26 cellular contexts compared by ENCODE assay signal in genomic region chr6:127857051-127857637, GRCh38. TPM values are rescaled to one million over a fixed set of nuclear protein-coding genes. Genes with fewer than 3 reads are reported as not detected.
A peak's percentile ranks its signal among the peaks of the same experiment; 100 is the strongest.
DNase-seq lines count a peak whose midpoint lies in the region; ATAC-seq and TF ChIP-seq lines count a peak whose summit lies in the region.
"Had no signal": no experiment of that assay in that cellular context is flagged by ENCODE, and none has a peak within 500 bp of the region (broad histone marks: within the 10 kb centered on the region; RNA-seq: fewer than 3 reads in every experiment).

No MANE protein-coding gene starts in this region.

- H3K4ac ChIP-seq in mesendoderm (ENCODE audit: low read depth, low read length), result no peak overlapping the region

- peaks cover 8% of the 10 kb centered on the region; the same call in 1 of the 2 replicates for H3K4me1 ChIP-seq in GM23338 (ENCODE audit: insufficient read depth)
- no peaks in the 10 kb centered on the region for H3K4me1 ChIP-seq in mesendoderm (ENCODE audit: control insufficient read depth, low read depth, low read length)
- no peaks in the 10 kb centered on the region for H3K4me1 ChIP-seq in smooth muscle cell (ENCODE audit: low read depth)
- H3K4me1 ChIP-seq in testis, result no peaks in the 10 kb centered on the region
- H3K4me1 ChIP-seq: esophagus squamous epithelium, heart right ventricle, psoas muscle, transverse colon had no signal

- no peaks in the 10 kb centered on the region for H3K36me3 Mint-ChIP-seq in GM23338 (ENCODE audit: low read depth)
- peaks cover 41% of the 10 kb centered on the region for H3K36me3 Mint-ChIP-seq in activated CD8-positive, alpha-beta T cell treated with anti-CD3 and anti-CD28 coated beads for 36 hours (ENCODE audit: low read depth)

- no peaks in the 10 kb centered on the region for H3K79me1 ChIP-seq in mesendoderm (ENCODE audit: low read length)

- H3K27me3 ChIP-seq in GM23338 (ENCODE audit: insufficient read depth) (no peaks in the 10 kb centered on the region), mesendoderm (ENCODE audit: insufficient read depth, low read length, poor library complexity) (no peaks in the 10 kb centered on the region), smooth muscle cell (ENCODE audit: low read depth) (no peaks in the 10 kb centered on the region), testis (no peaks in the 10 kb centered on the region)
- H3K27me3 ChIP-seq: BLaER1 treated with 17β-estradiol and CSF1 and Interleukin-3, amounts not matched to agents 10 nM and 100 nM; cardiac muscle cell; esophagus squamous epithelium; heart right ventricle; spleen; transverse colon had no signal

- intact Hi-C loops in activated CD8-positive, alpha-beta T cell treated with anti-CD3 and anti-CD28 coated beads for 36 hours (cut with micrococcal nuclease), result loop anchor here (5.0 to 10.0 kb wide), 3 partner anchors 120 to 468 kb away; no protein-coding TSS in a partner anchor
- intact Hi-C loops in testis (cut with DNase I; ENCODE audit: low total_unique reads), result no loop called here

- no peak overlapping the region for H3K4me3 Mint-ChIP-seq in GM23338
- no peak overlapping the region for H3K4me3 Mint-ChIP-seq in activated CD8-positive, alpha-beta T cell treated with anti-CD3 and anti-CD28 coated beads for 36 hours
- H3K4me3 Mint-ChIP-seq: nephron had no signal

- CTCF ChIA-PET in activated CD8-positive, alpha-beta T cell treated with anti-CD3 and anti-CD28 coated beads for 36 hours (lab: Charles Lee), result interaction anchor here (2.7 kb wide), 1 partner anchor 12 kb away, joined by 11 read pairs; no protein-coding TSS in a partner anchor

- no peak for TF ChIP-seq CTCF in GM23338 (conservative IDR thresholded peaks at IDR 0.05; ENCODE audit: low read depth in 2 of 2)
- no peak for TF ChIP-seq CTCF in activated CD8-positive, alpha-beta T cell treated with anti-CD3 and anti-CD28 coated beads for 36 hours (IDR thresholded peaks at IDR 0.05)
- no peak for TF ChIP-seq CTCF in smooth muscle cell (IDR thresholded peaks at IDR 0.05; ENCODE audit: borderline replicate concordance, insufficient read depth, poor library complexity, severe bottlenecking)
- TF ChIP-seq CTCF in testis (IDR thresholded peaks at IDR 0.05), result no peak

- H3K79me2 ChIP-seq in GM23338 (replicated peaks; ENCODE audit: insufficient read depth) (no peaks in the 10 kb centered on the region), mesendoderm (ENCODE audit: control insufficient read depth, insufficient read depth, low read length) (no peaks in the 10 kb centered on the region), smooth muscle cell (ENCODE audit: low read depth) (no peaks in the 10 kb centered on the region)

- H3K9me2 ChIP-seq in GM23338 (ENCODE audit: insufficient read depth), result no peaks in the 10 kb centered on the region

- DNase-seq in SKM-1 treated with dmso at 0.1 percent for 144 hours (lab: John Stamatoyannopoulos, UW; ENCODE audit: unreplicated experiment) (peak; percentile 16), SKM-1 (lab: John Stamatoyannopoulos, UW; ENCODE audit: unreplicated experiment) (no peak), GM23338 (ENCODE audit: low spot score) (no peak), mesendoderm (peak; percentile 19), smooth muscle cell (lab: John Stamatoyannopoulos, UW; ENCODE audit: unreplicated experiment) (no peak), NCI-H128 (lab: John Stamatoyannopoulos, UW; ENCODE audit: unreplicated experiment) (no peak), testis (no peak)
- DNase-seq in activated CD8-positive, alpha-beta T cell treated with anti-CD3 and anti-CD28 coated beads for 36 hours, result no peak
- DNase-seq: 8988T, DMS153, esophagus squamous epithelium, H7, heart right ventricle, Karpas-422, mammary epithelial cell, NCI-H1436, NCI-H2227 treated with DMSO at 0.1 percent for 48 hours, psoas muscle, RPMI8226, spleen, transverse colon, WERI-Rb-1 had no signal

- no peak overlapping the region for H2BK5ac ChIP-seq in mesendoderm (ENCODE audit: low read length)

- H3K23ac ChIP-seq in mesendoderm (ENCODE audit: low read length), result no peak overlapping the region

- no peak for TF ChIP-seq POLR2A in testis (IDR thresholded peaks at IDR 0.05)

- no peaks in the 10 kb centered on the region for H4K20me1 ChIP-seq in GM23338 (replicated peaks; ENCODE audit: insufficient read depth)
- no peaks in the 10 kb centered on the region for H4K20me1 ChIP-seq in smooth muscle cell (ENCODE audit: low read depth)
- H4K20me1 ChIP-seq: BLaER1 treated with 17β-estradiol and CSF1 and Interleukin-3, amounts not matched to agents 10 nM and 100 nM had no signal

- no CpG with 5 or more reads among the region's 1 CpG for WGBS in mesendoderm (ENCODE audit: extremely low coverage, insufficient coverage, low lambda C conversion rate)
- 86% methylated on average over 1 of the region's 1 CpG for WGBS in smooth muscle cell (ENCODE audit: low lambda C conversion rate)
- 74 to 76% methylated on average over 1 of the region's 1 CpG for WGBS in testis, 2 donors

- no peak overlapping the region for H2BK120ac ChIP-seq in mesendoderm (ENCODE audit: low read depth, low read length)

- peaks cover 2% of the 10 kb centered on the region for H3K27me3 Mint-ChIP-seq in GM23338 (ENCODE audit: insufficient read depth, low read depth, poor library complexity)
- H3K27me3 Mint-ChIP-seq in activated CD8-positive, alpha-beta T cell treated with anti-CD3 and anti-CD28 coated beads for 36 hours, result no peaks in the 10 kb centered on the region

- no peak overlapping the region for H4K8ac ChIP-seq in mesendoderm (ENCODE audit: low read depth, low read length)

- H2AFZ ChIP-seq in GM23338, result peak overlapping the region; percentile 40; the same call in 1 of the 2 replicates
- H2AFZ ChIP-seq in smooth muscle cell (ENCODE audit: low read depth), result no peak overlapping the region

- H3K9me3 Mint-ChIP-seq in GM23338, result no peaks in the 10 kb centered on the region
- peaks cover 2% of the 10 kb centered on the region for H3K9me3 Mint-ChIP-seq in activated CD8-positive, alpha-beta T cell treated with anti-CD3 and anti-CD28 coated beads for 36 hours
- H3K9me3 Mint-ChIP-seq: nephron had no signal

- H3K9me3 ChIP-seq in smooth muscle cell (replicated peaks; ENCODE audit: low read depth), result no peaks in the 10 kb centered on the region
- no peaks in the 10 kb centered on the region for H3K9me3 ChIP-seq in testis
- H3K9me3 ChIP-seq: BLaER1 treated with 17β-estradiol and CSF1 and Interleukin-3, amounts not matched to agents 10 nM and 100 nM; esophagus squamous epithelium; heart right ventricle; psoas muscle; spleen; transverse colon had no signal

- no peak overlapping the region for H3K9ac ChIP-seq in mesendoderm (ENCODE audit: low read length)
- H3K9ac ChIP-seq in smooth muscle cell (ENCODE audit: low read depth), result no peak overlapping the region
- H3K9ac ChIP-seq: BLaER1 treated with 17β-estradiol and CSF1 and Interleukin-3, amounts not matched to agents 10 nM and 100 nM had no signal

- POLR2A ChIA-PET in activated CD8-positive, alpha-beta T cell treated with anti-CD3 and anti-CD28 coated beads for 36 hours (lab: Charles Lee), result no interaction called here

- H3K4me1 Mint-ChIP-seq in GM23338, result peaks cover 13% of the 10 kb centered on the region
- peaks cover 70% of the 10 kb centered on the region for H3K4me1 Mint-ChIP-seq in activated CD8-positive, alpha-beta T cell treated with anti-CD3 and anti-CD28 coated beads for 36 hours (ENCODE audit: low read depth)
- H3K4me1 Mint-ChIP-seq: nephron had no signal

- 0 out of 2 replicates have a peak overlapping the region, but pooled peaks have one; percentile 2 for H3K27ac Mint-ChIP-seq in GM23338
- H3K27ac Mint-ChIP-seq in activated CD8-positive, alpha-beta T cell treated with anti-CD3 and anti-CD28 coated beads for 36 hours, result peak overlapping the region; percentile 86
- H3K27ac Mint-ChIP-seq: nephron had no signal

- no peak overlapping the region for H3K18ac ChIP-seq in mesendoderm (ENCODE audit: low read length)

- H3K27ac ChIP-seq in GM23338 (ENCODE audit: low read depth) (no peak overlapping the region), mesendoderm (ENCODE audit: low read depth, low read length) (no peak overlapping the region), smooth muscle cell (ENCODE audit: low read depth) (no peak overlapping the region), testis (no peak overlapping the region)
- H3K27ac ChIP-seq: BLaER1 treated with 17β-estradiol and CSF1 and Interleukin-3, amounts not matched to agents 10 nM and 100 nM; cardiac muscle cell; esophagus squamous epithelium; heart right ventricle; psoas muscle; spleen; transverse colon; WERI-Rb-1 had no signal

- no peak for ATAC-seq in GM23338
- no peak for ATAC-seq in activated CD8-positive, alpha-beta T cell treated with anti-CD3 and anti-CD28 coated beads for 36 hours
- ATAC-seq: heart right ventricle, psoas muscle had no signal

- no peak overlapping the region for H2BK15ac ChIP-seq in mesendoderm (replicated peaks; ENCODE audit: low read depth)

- H3K4me3 ChIP-seq in GM23338, result no peak overlapping the region
- no peak overlapping the region for H3K4me3 ChIP-seq in mesendoderm (ENCODE audit: low read length)
- H3K4me3 ChIP-seq in smooth muscle cell, result no peak overlapping the region
- no peak overlapping the region for H3K4me3 ChIP-seq in testis
- H3K4me3 ChIP-seq: BLaER1 treated with 17β-estradiol and CSF1 and Interleukin-3, amounts not matched to agents 10 nM and 100 nM; cardiac muscle cell; esophagus squamous epithelium; heart right ventricle; psoas muscle; spleen; transverse colon had no signal

- H3K4me2 ChIP-seq in GM23338 (no peak overlapping the region), mesendoderm (ENCODE audit: low read length) (no peak overlapping the region), smooth muscle cell (no peak overlapping the region)

- no peak overlapping the region for H2AK5ac ChIP-seq in mesendoderm (ENCODE audit: low read length)

- H3F3A ChIP-seq in GM23338 (replicated peaks; ENCODE audit: low read depth) (no peaks in the 10 kb centered on the region), smooth muscle cell (ENCODE audit: low read depth) (no peaks in the 10 kb centered on the region)

- H4K5ac ChIP-seq in mesendoderm (ENCODE audit: low read length), result no peak overlapping the region

- H3K36me3 ChIP-seq in GM23338 (ENCODE audit: insufficient read depth), result no peaks in the 10 kb centered on the region
- no peaks in the 10 kb centered on the region for H3K36me3 ChIP-seq in mesendoderm (ENCODE audit: control insufficient read depth, insufficient read depth, low read length)
- no peaks in the 10 kb centered on the region for H3K36me3 ChIP-seq in smooth muscle cell (ENCODE audit: low read depth)
- H3K36me3 ChIP-seq in testis (ENCODE audit: low read depth, missing control alignments), result no peaks in the 10 kb centered on the region
- H3K36me3 ChIP-seq: BLaER1 treated with 17β-estradiol and CSF1 and Interleukin-3, amounts not matched to agents 10 nM and 100 nM; cardiac muscle cell; esophagus squamous epithelium; heart right ventricle; spleen; transverse colon; WERI-Rb-1 had no signal

- no peak overlapping the region for H3K56ac ChIP-seq in mesendoderm (ENCODE audit: low read length)

RNA-seq across cellular contexts. Expression of gene THEMIS, which starts 43.7 kb away (rescaled TPM):
- total RNA-seq in GM23338 (2014; rRNA removed; shearing (Covaris generic)), result not detected in 2 replicates
- polyA plus RNA-seq in GM23338 (2016; fragmentation: Nextera tagmentation; extraction: Ambion mirVana) (not detected in 2 replicates), smooth muscle cell (not detected in 2 replicates), testis (ENCODE audit: insufficient read depth, low read depth, low replicate concordance) (0.36 TPM)
- total RNA-seq in activated CD8-positive, alpha-beta T cell treated with anti-CD3 and anti-CD28 coated beads for 36 hours, result 10 to 100 TPM; 79.5 to 80.1 TPM
- 0.01 TPM for polyA plus RNA-seq in mesendoderm (2013, experiment 1 of 2)
- not detected for polyA plus RNA-seq in mesendoderm (2013, experiment 2 of 2)
- total RNA-seq in smooth muscle cell (not detected in 2 replicates), testis (1 to 10 TPM in 1 of 2 donors, under 1 TPM in 1; 0.62 to 2.1 TPM)
- total RNA-seq: cardiac muscle cell, H7, mammary epithelial cell had no signal
- polyA plus RNA-seq: keratinocyte, mammary epithelial cell had no signal

Comparison
In these comparisons a context has a peak if more than half of its experiments do, and no peak if none do; other contexts are left out.
1. DNase-seq: peak in SKM-1 treated with dmso at 0.1 percent for 144 hours (single experiment) and mesendoderm (single experiment); none in SKM-1 (single experiment), GM23338 (single experiment), activated CD8-positive, alpha-beta T cell treated with anti-CD3 and anti-CD28 coated beads for 36 hours (single experiment), smooth muscle cell (single experiment), NCI-H128 (single experiment) and testis (single experiment).
2. RNA of gene THEMIS, which starts 43.7 kb away (total RNA-seq): 79.5 to 80.1 TPM in activated CD8-positive, alpha-beta T cell treated with anti-CD3 and anti-CD28 coated beads for 36 hours; 0.62 to 2.1 TPM in testis, not detected in GM23338 and not detected in smooth muscle cell; every median in the first group is over 10 times any median in the second.